21 cellular contexts compared by ENCODE assay signal in genomic region chr2:6067806-6068205, GRCh38.
A peak's percentile ranks its signal among the peaks of the same experiment; 100 is the strongest.
DNase-seq lines count a peak whose midpoint lies in the region; ATAC-seq and TF ChIP-seq lines count a peak whose summit lies in the region.
"Had no signal": no experiment of that assay in that cellular context is flagged by ENCODE, and none has a peak within 500 bp of the region (broad histone marks: within the 10 kb centered on the region; RNA-seq: fewer than 3 reads in every experiment).

No MANE protein-coding gene starts in this region.

- no peak overlapping the region for H4K5ac ChIP-seq in H9 (ENCODE audit: insufficient read length, low read depth, low read length)

- H3K4me2 ChIP-seq in H9 (ENCODE audit: insufficient read depth, insufficient read length, low read length) (no peak overlapping the region), neural progenitor cell (no peak overlapping the region)

- ATAC-seq in SK-N-SH treated with all-trans-retinoic acid at 6 μM for 48 hours = no peak
- no peak for ATAC-seq in aorta (ENCODE audit: low FRiP score)
- ATAC-seq: T-cell had no signal

- H3K27ac ChIP-seq in H9 (ENCODE audit: insufficient read length, low read depth, low read length) (no peak overlapping the region), neural progenitor cell (no peak overlapping the region), aorta (ENCODE audit: low read depth in 1 of 2, low read length in 2 of 2) (no peak overlapping the region)
- H3K27ac ChIP-seq: SJSA1 had no signal

- H3K4me3 Mint-ChIP-seq in H9 (no peak overlapping the region; a peak in 1 of 5 replicates), brain (no peak overlapping the region), neural progenitor cell (no peak overlapping the region)
- H3K4me3 Mint-ChIP-seq: B cell; CD14-positive monocyte; CD8-positive, alpha-beta memory T cell; T-cell had no signal

- H3K27me3 Mint-ChIP-seq in H9 (ENCODE audit: low read depth) = no peaks in the 10 kb centered on the region; the same call in 1 of the 2 replicates
- H3K27me3 Mint-ChIP-seq in brain = peaks cover 5% of the 10 kb centered on the region
- H3K27me3 Mint-ChIP-seq in neural progenitor cell (ENCODE audit: insufficient read depth, low read depth) = peaks cover 3% of the 10 kb centered on the region
- H3K27me3 Mint-ChIP-seq: B cell; CD8-positive, alpha-beta memory T cell; T-cell had no signal

- no peak overlapping the region for H3K23ac ChIP-seq in H9 (ENCODE audit: insufficient read length, low read depth, low read length)

- H3K4me1 ChIP-seq in H9 (ENCODE audit: insufficient read depth, low read length) = peaks cover 8% of the 10 kb centered on the region; the same call in 1 of the 2 replicates
- H3K4me1 ChIP-seq in neural progenitor cell = peaks cover 44% of the 10 kb centered on the region
- peaks cover 0 to 1% of the 10 kb centered on the region in 2 donors for H3K4me1 ChIP-seq in aorta (ENCODE audit: control insufficient read depth in 1 of 2, insufficient read depth in 2 of 2, low read length in 2 of 2)
- H3K4me1 ChIP-seq: SJSA1 had no signal

- no peak overlapping the region for H4K8ac ChIP-seq in H9 (replicated peaks; ENCODE audit: insufficient read length, low read depth, low read length)

- H3K79me1 ChIP-seq in H9 (ENCODE audit: insufficient read depth, low read depth, low read length, poor library complexity, severe bottlenecking) = no peaks in the 10 kb centered on the region

- peaks cover 22% of the 10 kb centered on the region for H3F3A ChIP-seq in neural progenitor cell (ENCODE audit: low read depth)

- H3K4me1 Mint-ChIP-seq in H9 = peaks cover 32 to 48% of the 10 kb centered on the region in 2 experiments
- H3K4me1 Mint-ChIP-seq in brain = peaks cover 79% of the 10 kb centered on the region
- H3K4me1 Mint-ChIP-seq in neural progenitor cell = peaks cover 63% of the 10 kb centered on the region
- H3K4me1 Mint-ChIP-seq: B cell; CD14-positive monocyte; CD8-positive, alpha-beta memory T cell; T-cell had no signal

- H4K20me1 ChIP-seq in H9 (ENCODE audit: control insufficient read depth, insufficient read depth, insufficient read length) = no peaks in the 10 kb centered on the region
- H4K20me1 ChIP-seq in neural progenitor cell (ENCODE audit: low read depth) = no peaks in the 10 kb centered on the region

- no peak overlapping the region for H2BK12ac ChIP-seq in H9 (ENCODE audit: insufficient read length, low read depth, low read length)

- H3T11ph ChIP-seq in H9 (ENCODE audit: low read length) = no peak overlapping the region

- H3K9me3 Mint-ChIP-seq in H9 (no peaks in the 10 kb centered on the region), brain (peaks cover 0 to 2% (median 0%) of the 10 kb centered on the region in 5 experiments), neural progenitor cell (no peaks in the 10 kb centered on the region)
- H3K9me3 Mint-ChIP-seq: CD8-positive, alpha-beta memory T cell; T-cell had no signal

- H3K9me3 ChIP-seq in H9 (ENCODE audit: control insufficient read depth, low read depth, low read length) (no peaks in the 10 kb centered on the region), neural progenitor cell (ENCODE audit: low read depth) (no peaks in the 10 kb centered on the region), aorta (ENCODE audit: control insufficient read depth, low read length) (no peaks in the 10 kb centered on the region)
- H3K9me3 ChIP-seq: MG63, SJSA1 had no signal

- H3K79me2 ChIP-seq in H9 (ENCODE audit: insufficient read depth, low read length) = no peaks in the 10 kb centered on the region
- no peaks in the 10 kb centered on the region for H3K79me2 ChIP-seq in neural progenitor cell (ENCODE audit: low read depth)

- H3K18ac ChIP-seq in H9 (ENCODE audit: insufficient read length, low read depth, low read length) = no peak overlapping the region

- no peak overlapping the region for H3K4ac ChIP-seq in H9 (ENCODE audit: low read depth, low read length)

- no peak overlapping the region for H3K56ac ChIP-seq in H9 (ENCODE audit: insufficient read length, low read depth, low read length)

- no peaks in the 10 kb centered on the region for H3K36me3 ChIP-seq in neural progenitor cell
- no peaks in the 10 kb centered on the region for H3K36me3 ChIP-seq in aorta (ENCODE audit: control insufficient read depth in 1 of 2, insufficient read depth in 2 of 2, low read length in 1 of 2)
- H3K36me3 ChIP-seq: MG63, SJSA1 had no signal

- DNase-seq in DMS53 (lab: John Stamatoyannopoulos, UW) (peak; percentile 54), H9 (no peak), neural progenitor cell (ENCODE audit: low spot score) (no peak), aorta (no peak)
- no peak for DNase-seq in activated CD4-positive, alpha-beta T cell treated with anti-CD3 and anti-CD28 coated beads for 4 hours
- DNase-seq: CD8-positive, alpha-beta memory T cell; DMS 273 treated with DMSO at 0.1 percent for 48 hours; DND-41; KG1; MG63; NCI-H1694 treated with DMSO at 0.1 percent for 48 hours; NCI-H2081; NCI-H2227 treated with DMSO at 0.1 percent for 48 hours; NCI-H774; Right ventricle myocardium superior; T-cell had no signal

- no peak overlapping the region for H2AK5ac ChIP-seq in H9 (ENCODE audit: insufficient read length, low read length)

- H3K9ac ChIP-seq in H9 (ENCODE audit: extremely low read depth, insufficient read length, low read length) (no peak overlapping the region), neural progenitor cell (no peak overlapping the region)

- H2AFZ ChIP-seq in H9 (ENCODE audit: low read length) (no peak overlapping the region), neural progenitor cell (replicated peaks) (no peak overlapping the region)

- intact Hi-C loops in aorta (cut with DNase I) = no loop called here

- H2BK15ac ChIP-seq in H9 (ENCODE audit: low read depth, low read length) = no peak overlapping the region

- no peak overlapping the region for H3K14ac ChIP-seq in H9 (ENCODE audit: insufficient read depth, low read length)

- H4K91ac ChIP-seq in H9 (ENCODE audit: insufficient read length, low read depth, low read length) = no peak overlapping the region

- H3K36me3 Mint-ChIP-seq in H9 (ENCODE audit: insufficient read depth in 1 of 3, low read depth in 3 of 3) (no peaks in the 10 kb centered on the region), brain (no peaks in the 10 kb centered on the region), neural progenitor cell (no peaks in the 10 kb centered on the region)
- H3K36me3 Mint-ChIP-seq: CD14-positive monocyte; CD8-positive, alpha-beta memory T cell; T-cell had no signal

- H2BK20ac ChIP-seq in H9 (ENCODE audit: low read depth, low read length, poor library complexity, severe bottlenecking) = no peak overlapping the region

- no peak overlapping the region for H3K27ac Mint-ChIP-seq in H9
- H3K27ac Mint-ChIP-seq in brain = peak overlapping the region; percentile 18 to 99 (median 91)
- peak overlapping the region; percentile 32 for H3K27ac Mint-ChIP-seq in neural progenitor cell
- H3K27ac Mint-ChIP-seq: B cell; CD8-positive, alpha-beta memory T cell; T-cell had no signal

- peak overlapping the region; percentile 56 for H2BK120ac ChIP-seq in H9 (ENCODE audit: low read depth, low read length, poor library complexity, severe bottlenecking)

- H2BK5ac ChIP-seq in H9 (ENCODE audit: insufficient read length, low read length) = no peak overlapping the region

- H3K23me2 ChIP-seq in H9 (ENCODE audit: insufficient read length, low read depth, low read length, poor library complexity, severe bottlenecking) = no peaks in the 10 kb centered on the region

- no peak for TF ChIP-seq CTCF in H9 (conservative IDR thresholded peaks at IDR 0.05)
- TF ChIP-seq CTCF in brain (conservative IDR thresholded peaks at IDR 0.05) = no peak
- TF ChIP-seq CTCF in neural progenitor cell (IDR thresholded peaks at IDR 0.05) = no peak

- H3K27me3 ChIP-seq in H9 (ENCODE audit: insufficient read depth, low read length) = no peaks in the 10 kb centered on the region
- H3K27me3 ChIP-seq in neural progenitor cell = no peaks in the 10 kb centered on the region
- peaks cover 0 to 3% of the 10 kb centered on the region in 2 donors for H3K27me3 ChIP-seq in aorta (ENCODE audit: control insufficient read depth in 1 of 2, insufficient read depth in 2 of 2, low read length in 1 of 2)
- H3K27me3 ChIP-seq: MG63, SJSA1 had no signal

- H3K4me3 ChIP-seq in neural progenitor cell (no peak overlapping the region), aorta (ENCODE audit: low read length in 2 of 2) (no peak overlapping the region)
- H3K4me3 ChIP-seq: MG63, SJSA1 had no signal

TF ChIP-seq in SK-N-SH treated with all-trans-retinoic acid at 6 μM for 48 hours, 23 proteins besides CTCF, POLR2A, EP300 and RAD21:
- no peak for TF ChIP-seq GLIS3 (CRISPR knock-in tag; IDR thresholded peaks at IDR 0.05)

Comparison
In these comparisons a context has a peak if more than half of its experiments do, and no peak if none do; other contexts are left out.
1. H3K27ac Mint-ChIP-seq: peak in brain (5 of 5) and neural progenitor cell (single experiment); none in H9 (0 of 3).